9 cellular contexts compared by ENCODE assay signal in the genomic region with DNA sequence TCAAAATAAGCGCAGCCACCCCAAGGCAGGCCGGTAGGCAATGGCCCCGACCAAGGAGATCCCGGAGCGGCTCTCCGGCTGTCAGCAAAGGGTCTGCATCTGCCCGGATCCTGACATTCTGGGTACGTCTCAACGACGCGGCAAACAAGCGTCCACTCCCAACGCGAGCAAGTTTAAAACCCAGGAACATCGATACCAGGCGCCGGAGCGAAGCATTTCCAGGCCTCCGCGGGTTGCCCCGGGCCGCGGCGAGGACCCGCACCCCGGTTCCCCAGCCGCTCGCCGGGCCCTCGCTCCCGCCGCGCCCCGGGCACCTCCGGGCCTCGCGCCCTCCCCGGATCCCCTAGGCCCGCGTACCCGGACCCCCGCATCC. TPM values are rescaled to one million over a fixed set of nuclear protein-coding genes. Genes with fewer than 3 reads are reported as not detected.
DNase-seq lines count a peak whose midpoint lies in the region; ATAC-seq, FAIRE-seq and TF ChIP-seq lines count a peak whose summit lies in the region.
"Had no signal": no experiment of that assay in that cellular context is flagged by ENCODE, and none has a peak within 500 bp of the region (broad histone marks: within the 10 kb centered on the region; RNA-seq: fewer than 3 reads in every experiment).

No MANE protein-coding gene starts in this region.

- H3K14ac ChIP-seq in H1 (ENCODE audit: insufficient read length): no peak overlapping the region

- no peak overlapping the region for H3K18ac ChIP-seq in H1 (ENCODE audit: extremely low read depth, low read length)

- H3K27me3 ChIP-seq in HAP-1 (ENCODE audit: low read depth) (no peaks in the 10 kb centered on the region), MG63 (no peaks in the 10 kb centered on the region), H1 (replicated peaks in 1 of 4; ENCODE audit: control insufficient read depth in 3 of 4, extremely low read depth in 1 of 4, insufficient read depth in 3 of 4, low read length in 3 of 4) (no peaks in the 10 kb centered on the region)

- no peak overlapping the region for H4K8ac ChIP-seq in H1 (ENCODE audit: extremely low read depth, insufficient read depth, low read length)

- H3K4me3 ChIP-seq in HAP-1: peak overlapping the region; percentile 47
- H3K4me3 ChIP-seq in MG63: peak overlapping the region; percentile 63
- peak overlapping the region; percentile 46 to 83 (median 64) for H3K4me3 ChIP-seq in H1 (ENCODE audit: extremely low read depth in 1 of 4, insufficient read depth in 2 of 4, low read depth in 3 of 4, low read length in 4 of 4)

- peak overlapping the region; percentile 84 to 95 for H3K4me2 ChIP-seq in H1 (ENCODE audit: insufficient read depth in 1 of 2, low read depth in 2 of 2, low read length in 2 of 2)

- H2BK12ac ChIP-seq in H1 (ENCODE audit: low read depth, low read length): no peak overlapping the region

- H2AFZ ChIP-seq in H1 (ENCODE audit: low read length): no peak overlapping the region

- H2AK5ac ChIP-seq in H1 (ENCODE audit: low read depth, low read length): no peak overlapping the region

- H3K36me3 ChIP-seq in HAP-1 (replicated peaks) (no peaks in the 10 kb centered on the region), MG63 (peaks cover 28% of the 10 kb centered on the region), H1 (ENCODE audit: control insufficient read depth in 2 of 4, insufficient read depth in 4 of 4, low read length in 3 of 4) (no peaks in the 10 kb centered on the region)

- no peak for TF ChIP-seq CTCF in activated CD8-positive, alpha-beta T cell treated with anti-CD3 and anti-CD28 coated beads for 36 hours (IDR thresholded peaks at IDR 0.05)
- TF ChIP-seq CTCF in H1 (IDR thresholded peaks at IDR 0.05; ENCODE audit: control extremely low read depth in 1 of 3, insufficient read depth in 1 of 3, low read depth in 1 of 3, low read length in 3 of 3): no peak

- peak overlapping the region; percentile 35 for H3K56ac ChIP-seq in H1 (replicated peaks; ENCODE audit: insufficient read length, low read depth, low read length)

- POLR2A ChIA-PET in activated CD8-positive, alpha-beta T cell treated with anti-CD3 and anti-CD28 coated beads for 36 hours (lab: Charles Lee): no interaction called here
- POLR2A ChIA-PET in H1 (lab: Charles Lee; ENCODE audit: partially characterized antibody): interaction anchor here (0.9 to 2.5 kb wide), 8 partner anchors 9 to 37 kb away, joined by 3 to 13 read pairs (median 4); partner anchors contain the start of gene MRPS24

- H3K4me3 Mint-ChIP-seq in activated CD8-positive, alpha-beta T cell treated with anti-CD3 and anti-CD28 coated beads for 36 hours: peak overlapping the region; percentile 90
- peak overlapping the region; percentile 96 for H3K4me3 Mint-ChIP-seq in memory B cell

- H2BK120ac ChIP-seq in H1 (replicated peaks; ENCODE audit: low read depth, low read length): no peak overlapping the region

- H3K27ac Mint-ChIP-seq in activated CD8-positive, alpha-beta T cell treated with anti-CD3 and anti-CD28 coated beads for 36 hours: peak overlapping the region; percentile 96
- H3K27ac Mint-ChIP-seq in memory B cell: peak overlapping the region; percentile 90

- no peak overlapping the region for H4K5ac ChIP-seq in H1 (ENCODE audit: insufficient read length, low read depth, low read length)

- H3K36me3 Mint-ChIP-seq in activated CD8-positive, alpha-beta T cell treated with anti-CD3 and anti-CD28 coated beads for 36 hours (ENCODE audit: low read depth): peaks cover 3% of the 10 kb centered on the region
- peaks cover 2% of the 10 kb centered on the region for H3K36me3 Mint-ChIP-seq in memory B cell

- no peak overlapping the region for H4K91ac ChIP-seq in H1 (replicated peaks; ENCODE audit: insufficient read length, low read length)

- FAIRE-seq in H1 (lab: Jason Lieb, UNC): no peak
- FAIRE-seq: A204.1 had no signal

- TF ChIP-seq POLR2A in H1 (IDR thresholded peaks at IDR 0.05; ENCODE audit: control extremely low read depth in 1 of 2, low read depth in 2 of 2, low read length in 2 of 2): no peak

- TF ChIP-seq RAD21 in H1 (IDR thresholded peaks at IDR 0.05 in 1 of 2, conservative IDR thresholded peaks at IDR 0.05 in 1 of 2; ENCODE audit: low read depth in 2 of 2, low read length in 2 of 2): no peak

- H3K27me3 Mint-ChIP-seq in activated CD8-positive, alpha-beta T cell treated with anti-CD3 and anti-CD28 coated beads for 36 hours: no peaks in the 10 kb centered on the region
- H3K27me3 Mint-ChIP-seq in memory B cell: no peaks in the 10 kb centered on the region

- peak; percentile 41 for ATAC-seq in activated CD8-positive, alpha-beta T cell treated with anti-CD3 and anti-CD28 coated beads for 36 hours
- peak; percentile 43 for ATAC-seq in memory B cell (ENCODE audit: low read depth)

- intact Hi-C loops in activated CD8-positive, alpha-beta T cell treated with anti-CD3 and anti-CD28 coated beads for 36 hours (cut with micrococcal nuclease): no loop called here

- peaks cover 6% of the 10 kb centered on the region; the same call in 1 of the 2 replicates for H3K4me1 ChIP-seq in HAP-1
- H3K4me1 ChIP-seq in H1 (replicated peaks in 1 of 4; ENCODE audit: control insufficient read depth in 3 of 4, insufficient read depth in 4 of 4, low read length in 3 of 4): peaks cover 1 to 16% (median 10%) of the 10 kb centered on the region in 4 experiments; a peak in 6 of 7 replicates

- TF ChIP-seq EP300 in H1 (IDR thresholded peaks at IDR 0.05; ENCODE audit: borderline replicate concordance in 1 of 2, low read depth in 2 of 2, low read length in 2 of 2): no peak

- H3K9me3 Mint-ChIP-seq in activated CD8-positive, alpha-beta T cell treated with anti-CD3 and anti-CD28 coated beads for 36 hours: no peaks in the 10 kb centered on the region
- no peaks in the 10 kb centered on the region for H3K9me3 Mint-ChIP-seq in memory B cell

- H3K9me3 ChIP-seq in HAP-1 (no peaks in the 10 kb centered on the region), MG63 (no peaks in the 10 kb centered on the region), H1 (ENCODE audit: insufficient read depth in 2 of 2, low read depth in 1 of 2, low read length in 1 of 2) (no peaks in the 10 kb centered on the region)

- H2BK5ac ChIP-seq in H1 (ENCODE audit: low read depth, low read length): no peak overlapping the region

- peaks cover 2 to 9% of the 10 kb centered on the region in 2 experiments for H4K20me1 ChIP-seq in H1 (replicated peaks in 1 of 2; ENCODE audit: control insufficient read depth in 1 of 2, insufficient read depth in 2 of 2, low read length in 2 of 2)

- no peak overlapping the region for H2BK15ac ChIP-seq in H1 (ENCODE audit: low read length)

- peaks cover 4% of the 10 kb centered on the region; the same call in 1 of the 2 replicates for H3K23me2 ChIP-seq in H1 (ENCODE audit: low read depth, low read length)

- H3K4me1 Mint-ChIP-seq in activated CD8-positive, alpha-beta T cell treated with anti-CD3 and anti-CD28 coated beads for 36 hours (ENCODE audit: low read depth): peaks cover 35% of the 10 kb centered on the region
- peaks cover 24% of the 10 kb centered on the region for H3K4me1 Mint-ChIP-seq in memory B cell

- in situ Hi-C loops in HAP-1 (cut with MboI; ENCODE audit: low sequenced_read_pairs): no loop called here

- peaks cover 0 to 38% of the 10 kb centered on the region in 2 experiments; a peak in 3 of 4 replicates for H3K79me2 ChIP-seq in H1 (ENCODE audit: control insufficient read depth in 1 of 2, insufficient read depth in 2 of 2, low read length in 2 of 2)

- H3K9ac ChIP-seq in H1 (replicated peaks in 1 of 4; ENCODE audit: extremely low read depth in 1 of 4, low read depth in 3 of 4, low read length in 3 of 4): peak overlapping the region; percentile 38 to 94 (median 60); a peak in 6 of 7 replicates

- CTCF ChIA-PET in activated CD8-positive, alpha-beta T cell treated with anti-CD3 and anti-CD28 coated beads for 36 hours (lab: Charles Lee): no interaction called here
- CTCF ChIA-PET in H1 (lab: Charles Lee; ENCODE audit: partially characterized antibody): interaction anchor here (0.7 kb wide), 1 partner anchor 298 kb away, joined by 3 read pairs; no protein-coding TSS in a partner anchor

- WGBS in H1 (ENCODE audit: extremely low coverage in 1 of 2, insufficient coverage in 1 of 2, insufficient read length in 1 of 2, insufficient replicate concordance in 2 of 2, low coverage in 1 of 2, low lambda C conversion rate in 2 of 2, missing lambda C conversion rate in 1 of 2), 2 experiments: 2% methylated on average over 18 of the region's 42 CpGs; no CpG with 5 or more reads in 1 of the 2 experiments

- DNase-seq in DMS 273 (lab: John Stamatoyannopoulos, UW; ENCODE audit: unreplicated experiment) (peak; percentile 83), DMS 273 treated with DMSO at 0.1 percent for 48 hours (lab: John Stamatoyannopoulos, UW) (no peak), HAP-1 (ENCODE audit: low spot score in 2 of 2) (peak in 1 of 2 experiments; percentile 51), MG63 (peak; percentile 45), H1 (ENCODE audit: low read depth in 1 of 2, low spot score in 2 of 2) (peak in 1 of 2 experiments; percentile 59), memory B cell (ENCODE audit: low spot score in 2 of 2) (peak; percentile 2 to 29), superior temporal gyrus (ENCODE audit: extremely low spot score) (peak; percentile 46)
- DNase-seq in activated CD8-positive, alpha-beta T cell treated with anti-CD3 and anti-CD28 coated beads for 36 hours: peak; percentile 36

- H3K4ac ChIP-seq in H1 (replicated peaks; ENCODE audit: insufficient read length, low read depth, low read length): no peak overlapping the region

- H3K27ac ChIP-seq in H1 (ENCODE audit: low read depth, low read length): no peak overlapping the region

- H2BK20ac ChIP-seq in H1 (ENCODE audit: low read length): no peak overlapping the region

- no peak overlapping the region for H3K23ac ChIP-seq in H1 (ENCODE audit: insufficient read length)

- peaks cover 4% of the 10 kb centered on the region; the same call in 1 of the 2 replicates for H3K79me1 ChIP-seq in H1 (ENCODE audit: low read depth, low read length)

RNA-seq across cellular contexts. Expression of gene URGCP, which starts 0.5 kb away (rescaled TPM):
- total RNA-seq in MG63 (2014; rRNA removed; shearing (Covaris generic); ENCODE audit: low replicate concordance): 38.3 and 41.8 TPM in 2 replicates
- total RNA-seq in activated CD8-positive, alpha-beta T cell treated with anti-CD3 and anti-CD28 coated beads for 36 hours: 10 to 100 TPM; 18.8 to 19.4 TPM
- 18.2 and 18.7 TPM in 2 replicates for total RNA-seq in H1 (2021; fragmentation: NEBNext Ultra II Directional; extraction: Animal tissue kit (Norgen Biotek cat#: 25700))
- polyA plus RNA-seq in H1 (2011; rRNA removed): 9.0 and 10.7 TPM in 2 replicates
- polyA plus RNA-seq in H1 (2011; cell fraction: cytosol; rRNA removed): 9.4 TPM
- polyA plus RNA-seq in H1 (2011; cell fraction: nucleus; rRNA removed): 16.0 TPM
- 14.3 to 15.5 TPM (median 15.1 TPM) in 4 replicates for polyA plus RNA-seq in H1 (2012, experiment 1 of 2)
- 9.6 TPM for polyA plus RNA-seq in H1 (2012, experiment 2 of 2)
- 11.5 TPM for polyA plus RNA-seq in H1 (2013, experiment 1 of 2)
- polyA plus RNA-seq in H1 (2013, experiment 2 of 2): 9.7 TPM
- polyA minus RNA-seq in H1 (2011; rRNA and poly(A)+ RNA removed): 16.8 and 18.2 TPM in 2 replicates
- 10.1 TPM for polyA minus RNA-seq in H1 (2011; cell fraction: cytosol; rRNA and poly(A)+ RNA removed)
- polyA minus RNA-seq in H1 (2011; cell fraction: nucleus; rRNA and poly(A)+ RNA removed): 7.2 TPM

RNA-seq across cellular contexts. Expression of gene UBE2D4, which starts 20.3 kb away (rescaled TPM):
- 10.7 and 20.7 TPM in 2 replicates for total RNA-seq in MG63 (2014; rRNA removed; shearing (Covaris generic); ENCODE audit: low replicate concordance)
- 10 to 100 TPM in 1 of 2 experiments, 1 to 10 TPM in 1; 8.8 to 10.2 TPM for total RNA-seq in activated CD8-positive, alpha-beta T cell treated with anti-CD3 and anti-CD28 coated beads for 36 hours
- total RNA-seq in H1 (2021; fragmentation: NEBNext Ultra II Directional; extraction: Animal tissue kit (Norgen Biotek cat#: 25700)): 3.4 and 5.2 TPM in 2 replicates
- 8.8 and 9.4 TPM in 2 replicates for polyA plus RNA-seq in H1 (2011; rRNA removed)
- 6.0 TPM for polyA plus RNA-seq in H1 (2011; cell fraction: cytosol; rRNA removed)
- 7.2 TPM for polyA plus RNA-seq in H1 (2011; cell fraction: nucleus; rRNA removed)
- 2.9 to 5.4 TPM (median 3.9 TPM) in 4 replicates for polyA plus RNA-seq in H1 (2012, experiment 1 of 2)
- 2.9 TPM for polyA plus RNA-seq in H1 (2012, experiment 2 of 2)
- 3.8 TPM for polyA plus RNA-seq in H1 (2013, experiment 1 of 2)
- 3.4 TPM for polyA plus RNA-seq in H1 (2013, experiment 2 of 2)
- 9.8 and 14.7 TPM in 2 replicates for polyA minus RNA-seq in H1 (2011; rRNA and poly(A)+ RNA removed)
- 2.8 TPM for polyA minus RNA-seq in H1 (2011; cell fraction: cytosol; rRNA and poly(A)+ RNA removed)
- 4.4 TPM for polyA minus RNA-seq in H1 (2011; cell fraction: nucleus; rRNA and poly(A)+ RNA removed)

RNA-seq across cellular contexts. Expression of gene MRPS24, which starts 36.6 kb away (rescaled TPM):
- total RNA-seq in MG63 (2014; rRNA removed; shearing (Covaris generic); ENCODE audit: low replicate concordance): 107 and 198 TPM in 2 replicates
- 100 to 1,000 TPM; 127 to 130 TPM for total RNA-seq in activated CD8-positive, alpha-beta T cell treated with anti-CD3 and anti-CD28 coated beads for 36 hours
- total RNA-seq in H1 (2021; fragmentation: NEBNext Ultra II Directional; extraction: Animal tissue kit (Norgen Biotek cat#: 25700)): 132 and 133 TPM in 2 replicates
- 347 and 410 TPM in 2 replicates for polyA plus RNA-seq in H1 (2011; rRNA removed)
- polyA plus RNA-seq in H1 (2011; cell fraction: cytosol; rRNA removed): 302 TPM
- 205 TPM for polyA plus RNA-seq in H1 (2011; cell fraction: nucleus; rRNA removed)
- 187 to 195 TPM (median 188 TPM) in 4 replicates for polyA plus RNA-seq in H1 (2012, experiment 1 of 2)
- 311 TPM for polyA plus RNA-seq in H1 (2012, experiment 2 of 2)
- polyA plus RNA-seq in H1 (2013, experiment 1 of 2): 179 TPM
- 187 TPM for polyA plus RNA-seq in H1 (2013, experiment 2 of 2)
- 62.7 and 63.9 TPM in 2 replicates for polyA minus RNA-seq in H1 (2011; rRNA and poly(A)+ RNA removed)
- 93.6 TPM for polyA minus RNA-seq in H1 (2011; cell fraction: cytosol; rRNA and poly(A)+ RNA removed)
- polyA minus RNA-seq in H1 (2011; cell fraction: nucleus; rRNA and poly(A)+ RNA removed): 68.7 TPM
